ENCODE assay signal across 7 cellular contexts in the genomic region with DNA sequence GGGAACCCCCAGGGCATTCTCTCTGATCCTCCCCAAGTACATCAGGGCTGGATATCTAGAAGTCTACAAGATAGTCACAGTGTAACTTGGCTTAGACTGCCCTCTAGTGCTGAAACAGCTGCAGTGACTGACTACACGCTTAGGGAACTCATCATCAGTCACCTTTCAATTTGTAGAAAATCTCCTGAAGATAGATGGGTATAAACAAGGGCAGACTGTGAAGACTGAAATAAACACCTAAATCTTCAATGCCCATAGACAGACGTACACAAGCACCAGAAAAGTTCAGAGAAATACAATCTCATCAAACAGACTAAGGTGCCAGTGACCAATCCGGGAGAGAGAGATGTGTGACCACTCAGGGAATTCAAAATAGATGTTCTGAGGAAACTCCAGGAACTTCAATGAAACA.
A peak's percentile ranks its signal among the peaks of the same experiment; 100 is the strongest.
DNase-seq lines count a peak whose midpoint lies in the region; TF ChIP-seq lines count a peak whose summit lies in the region.

No MANE protein-coding gene starts in this region.

- in situ Hi-C loops in HAP-1 (cut with MboI; ENCODE audit: low sequenced_read_pairs), result loop anchor here (25.0 kb wide), 1 partner anchor 681 kb away; a partner anchor contains a TSS

- H3K27me3 ChIP-seq in GM06990 (replicated peaks; ENCODE audit: control insufficient read depth, insufficient read depth, low read length) (no peaks in the 10 kb centered on the region), HAP-1 (ENCODE audit: low read depth) (no peaks in the 10 kb centered on the region)

- H3K36me3 ChIP-seq in GM06990 (ENCODE audit: control insufficient read depth, insufficient read depth, low read length) (peaks cover 4% of the 10 kb centered on the region; the same call in 1 of the 2 replicates), HAP-1 (replicated peaks) (peaks cover 24% of the 10 kb centered on the region)

- H3K4me3 ChIP-seq in GM06990 (replicated peaks; ENCODE audit: low read depth, low read length) (no peak overlapping the region), HAP-1 (no peak overlapping the region), cardiac fibroblast (replicated peaks in 1 of 2; ENCODE audit: low read depth in 2 of 2, low read length in 2 of 2) (no peak overlapping the region)

- no peaks in the 10 kb centered on the region for H3K4me1 ChIP-seq in HAP-1

- H3K9me3 ChIP-seq in HAP-1, result no peaks in the 10 kb centered on the region

- peak; percentile 38 for DNase-seq in GM06990 (ENCODE audit: extremely low read depth, insufficient read length)
- DNase-seq in HAP-1 (ENCODE audit: low spot score in 2 of 2), result peak; percentile 58 to 71
- DNase-seq in NCI-H1092 (lab: John Stamatoyannopoulos, UW), result peak; percentile 18
- DNase-seq in T-helper 22 cell (ENCODE audit: low read depth), result peak; percentile 11
- peak; percentile 83 to 88 for DNase-seq in cardiac fibroblast (ENCODE audit: low read depth in 2 of 2)
- peak; percentile 69 for DNase-seq in kidney tubule cell (ENCODE audit: low spot score)
- peak; percentile 18 to 51 (median 27) for DNase-seq in stimulated activated CD4-positive, alpha-beta T cell treated with anti-CD3 and anti-CD28 coated beads, TNF-alpha, amount 100 ng/mL, for 24 hours (ENCODE audit: low read depth in 3 of 3)

- TF ChIP-seq CTCF in GM06990 (IDR thresholded peaks at IDR 0.05; ENCODE audit: insufficient read depth, low read length, poor library complexity, severe bottlenecking) (peak; percentile 82), cardiac fibroblast (IDR thresholded peaks at IDR 0.05; ENCODE audit: low read depth, low read length) (peak; percentile 94)

Comparison
In these comparisons a context has a peak if more than half of its experiments do, and no peak if none do; other contexts are left out.
1. DNase-seq: peak in every context shown above with its lines; median percentile 86 in cardiac fibroblast; 69 in kidney tubule cell; 64 in HAP-1; 38 in GM06990; 27 in stimulated activated CD4-positive, alpha-beta T cell treated with anti-CD3 and anti-CD28 coated beads, TNF-alpha, amount 100 ng/mL, for 24 hours; 18 in NCI-H1092; 11 in T-helper 22 cell.